ENCODE assay signal across 15 cellular contexts in genomic region chrX:38066934-38067333, GRCh38.
"Had no signal": no experiment of that assay in that cellular context is flagged by ENCODE, and none has a peak within 500 bp of the region (broad histone marks: within the 10 kb centered on the region; RNA-seq: fewer than 3 reads in every experiment).

No MANE protein-coding gene starts in this region.

- H3K4me3 Mint-ChIP-seq: naive thymus-derived CD4-positive, alpha-beta T cell; neural crest cell had no signal

- DNase-seq: colonic mucosa; dermis blood vessel endothelial cell; heart left ventricle; hippocampal formation; mesendoderm; naive thymus-derived CD4-positive, alpha-beta T cell; posterior cingulate gyrus; stimulated activated CD4-positive, alpha-beta T cell treated with anti-CD3 and anti-CD28 coated beads, Interleukin-2, amount 100 ng/mL, for 24 hours; stimulated activated CD4-positive, alpha-beta T cell treated with anti-CD3 and anti-CD28 coated beads, Interleukin-4, amount 100 ng/mL, for 4 hours; stimulated activated naive CD4-positive, alpha-beta T cell treated with Interleukin-2 at 50 U/mL for 16 hours; upper lobe of left lung; uterus had no signal

- H3K36me3 Mint-ChIP-seq: naive thymus-derived CD4-positive, alpha-beta T cell had no signal

- H3K27me3 ChIP-seq: colonic mucosa had no signal

- H3K36me3 ChIP-seq: colonic mucosa, heart left ventricle, upper lobe of left lung, uterus had no signal

- ATAC-seq: heart left ventricle; naive thymus-derived CD4-positive, alpha-beta T cell; sciatic nerve had no signal

- H3K27ac Mint-ChIP-seq: naive thymus-derived CD4-positive, alpha-beta T cell had no signal

- H3K4me1 ChIP-seq: colonic mucosa, heart left ventricle, upper lobe of left lung, uterus had no signal

- H3K9me3 ChIP-seq: colonic mucosa, upper lobe of left lung, uterus had no signal

- FAIRE-seq: frontal cortex had no signal

- H3K27ac ChIP-seq: colonic mucosa, heart left ventricle, upper lobe of left lung, uterus had no signal

- H3K4me3 ChIP-seq: colonic mucosa, heart left ventricle, upper lobe of left lung, uterus had no signal

- H3K4me1 Mint-ChIP-seq: naive thymus-derived CD4-positive, alpha-beta T cell; neural crest cell had no signal
